1 cellular context compared by ENCODE assay signal in genomic region chr4:185227713-185228278, GRCh38.
TF ChIP-seq lines count a peak whose summit lies in the region.

No MANE protein-coding gene starts in this region.

TF ChIP-seq in HepG2, 621 proteins besides CTCF, POLR2A, EP300 and RAD21 (continued from another document):
- TF ChIP-seq, protein P1, sequence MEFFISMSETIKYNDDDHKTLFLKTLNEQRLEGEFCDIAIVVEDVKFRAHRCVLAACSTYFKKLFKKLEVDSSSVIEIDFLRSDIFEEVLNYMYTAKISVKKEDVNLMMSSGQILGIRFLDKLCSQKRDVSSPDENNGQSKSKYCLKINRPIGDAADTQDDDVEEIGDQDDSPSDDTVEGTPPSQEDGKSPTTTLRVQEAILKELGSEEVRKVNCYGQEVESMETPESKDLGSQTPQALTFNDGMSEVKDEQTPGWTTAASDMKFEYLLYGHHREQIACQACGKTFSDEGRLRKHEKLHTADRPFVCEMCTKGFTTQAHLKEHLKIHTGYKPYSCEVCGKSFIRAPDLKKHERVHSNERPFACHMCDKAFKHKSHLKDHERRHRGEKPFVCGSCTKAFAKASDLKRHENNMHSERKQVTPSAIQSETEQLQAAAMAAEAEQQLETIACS (CRISPR knock-in tag; IDR thresholded peaks at IDR 0.05) = no peak
- TF ChIP-seq ZNF317 (CRISPR knock-in tag; IDR thresholded peaks at IDR 0.05) (no peak), ZNF747 (CRISPR knock-in tag; IDR thresholded peaks at IDR 0.05; ENCODE audit: borderline replicate concordance) (no peak), SKI (IDR thresholded peaks at IDR 0.05; ENCODE audit: partially characterized antibody) (no peak)
